In genomic region chr12:96234591-96235496, GRCh38 we compare ENCODE assay signal across 12 cellular contexts. TPM values are rescaled to one million over a fixed set of nuclear protein-coding genes. Genes with fewer than 3 reads are reported as not detected.
DNase-seq lines count a peak whose midpoint lies in the region; ATAC-seq and TF ChIP-seq lines count a peak whose summit lies in the region.
"Had no signal": no experiment of that assay in that cellular context is flagged by ENCODE, and none has a peak within 500 bp of the region (broad histone marks: within the 10 kb centered on the region; RNA-seq: fewer than 3 reads in every experiment).

No MANE protein-coding gene starts in this region.

- TF ChIP-seq CTCF in right atrium auricular region (IDR thresholded peaks at IDR 0.05) (no peak), coronary artery (IDR thresholded peaks at IDR 0.05) (no peak), uterus (IDR thresholded peaks at IDR 0.05) (no peak)

- intact Hi-C loops in Right ventricle myocardium inferior (cut with DNase I) (loop anchor here (1.0 to 2.0 kb wide), 2 partner anchors 14 to 166 kb away; partner anchors contain the start of gene CDK17), uterus (cut with DNase I; ENCODE audit: low total_unique reads) (loop anchor here (10.0 kb wide), 1 partner anchor 160 kb away; no protein-coding TSS in a partner anchor)
- intact Hi-C loops in naive thymus-derived CD4-positive, alpha-beta T cell (cut with micrococcal nuclease) = no loop called here
- intact Hi-C loops in activated naive CD4-positive, alpha-beta T cell treated with anti-CD3 and anti-CD28 coated beads for 36 hours (cut with micrococcal nuclease) = no loop called here

- peaks cover 0 to 72% of the 10 kb centered on the region in 2 donors for H3K4me1 ChIP-seq in right atrium auricular region
- H3K4me1 ChIP-seq in naive thymus-derived CD4-positive, alpha-beta T cell (ENCODE audit: control insufficient read depth in 2 of 2, insufficient read depth in 2 of 2, low read length in 2 of 2) = peaks cover 24 to 36% of the 10 kb centered on the region in 2 donors
- H3K4me1 ChIP-seq in uterus = peaks cover 50% of the 10 kb centered on the region in 2 donors
- H3K4me1 ChIP-seq in HAP-1 = no peaks in the 10 kb centered on the region
- H3K4me1 ChIP-seq: foreskin keratinocyte had no signal

- H3K36me3 ChIP-seq in right atrium auricular region (no peaks in the 10 kb centered on the region), uterus (no peaks in the 10 kb centered on the region), HAP-1 (replicated peaks) (no peaks in the 10 kb centered on the region)
- no peaks in the 10 kb centered on the region for H3K36me3 ChIP-seq in naive thymus-derived CD4-positive, alpha-beta T cell (ENCODE audit: control insufficient read depth in 2 of 3, insufficient read depth in 3 of 3, low read length in 3 of 3)
- H3K36me3 ChIP-seq: cardiac muscle cell had no signal

- H3K4me3 Mint-ChIP-seq in naive thymus-derived CD4-positive, alpha-beta T cell = peak overlapping the region in 5 of 10 donors; percentile 5 to 55 (median 45)
- H3K4me3 Mint-ChIP-seq in activated naive CD4-positive, alpha-beta T cell treated with anti-CD3 and anti-CD28 coated beads for 36 hours = no peak overlapping the region
- H3K4me3 Mint-ChIP-seq: T-helper 2 cell treated with Interferon-gamma antibody and Interleukin-4, amounts not matched to agents 5 μg/mL and 100 μg/mL, for 36 hours had no signal

- CTCF ChIA-PET in naive thymus-derived CD4-positive, alpha-beta T cell (lab: Charles Lee) = interaction anchor here (0.9 kb wide), 1 partner anchor 20 kb away, joined by 9 read pairs; no protein-coding TSS in a partner anchor
- CTCF ChIA-PET in activated naive CD4-positive, alpha-beta T cell treated with anti-CD3 and anti-CD28 coated beads for 36 hours (lab: Charles Lee) = interaction anchor here (1.0 to 1.2 kb wide), 2 partner anchors 20 to 282 kb away, joined by 3 to 4 read pairs; no protein-coding TSS in a partner anchor

- peaks cover 0 to 23% (median 7%) of the 10 kb centered on the region in 5 donors for H3K36me3 Mint-ChIP-seq in naive thymus-derived CD4-positive, alpha-beta T cell
- H3K36me3 Mint-ChIP-seq in activated naive CD4-positive, alpha-beta T cell treated with anti-CD3 and anti-CD28 coated beads for 36 hours (ENCODE audit: low read depth) = peaks cover 19% of the 10 kb centered on the region

- H3K27ac Mint-ChIP-seq in naive thymus-derived CD4-positive, alpha-beta T cell = peak overlapping the region in 8 of 9 donors; percentile 14 to 83 (median 69)
- no peak overlapping the region for H3K27ac Mint-ChIP-seq in activated naive CD4-positive, alpha-beta T cell treated with anti-CD3 and anti-CD28 coated beads for 36 hours
- H3K27ac Mint-ChIP-seq: T-helper 2 cell treated with Interferon-gamma antibody and Interleukin-4, amounts not matched to agents 5 μg/mL and 100 μg/mL, for 36 hours had no signal

- H3K4me1 Mint-ChIP-seq in naive thymus-derived CD4-positive, alpha-beta T cell = peaks cover 33 to 69% (median 57%) of the 10 kb centered on the region in 7 donors
- peaks cover 49% of the 10 kb centered on the region for H3K4me1 Mint-ChIP-seq in activated naive CD4-positive, alpha-beta T cell treated with anti-CD3 and anti-CD28 coated beads for 36 hours (ENCODE audit: low read depth)

- H3K27me3 ChIP-seq in right atrium auricular region = no peaks in the 10 kb centered on the region
- no peaks in the 10 kb centered on the region for H3K27me3 ChIP-seq in naive thymus-derived CD4-positive, alpha-beta T cell (ENCODE audit: control insufficient read depth in 2 of 2, insufficient read depth in 2 of 2, low read length in 2 of 2)
- H3K27me3 ChIP-seq in uterus = no peaks in the 10 kb centered on the region
- H3K27me3 ChIP-seq in HAP-1 (ENCODE audit: low read depth) = no peaks in the 10 kb centered on the region
- H3K27me3 ChIP-seq: cardiac muscle cell, foreskin keratinocyte had no signal

- no peaks in the 10 kb centered on the region for H3K27me3 Mint-ChIP-seq in naive thymus-derived CD4-positive, alpha-beta T cell
- H3K27me3 Mint-ChIP-seq in activated naive CD4-positive, alpha-beta T cell treated with anti-CD3 and anti-CD28 coated beads for 36 hours (ENCODE audit: low read depth) = no peaks in the 10 kb centered on the region

- ATAC-seq in Right ventricle myocardium inferior = no peak
- no peak for ATAC-seq in naive thymus-derived CD4-positive, alpha-beta T cell

- peaks cover 0 to 2% (median 0%) of the 10 kb centered on the region in 11 donors for H3K9me3 Mint-ChIP-seq in naive thymus-derived CD4-positive, alpha-beta T cell
- H3K9me3 Mint-ChIP-seq in activated naive CD4-positive, alpha-beta T cell treated with anti-CD3 and anti-CD28 coated beads for 36 hours = no peaks in the 10 kb centered on the region
- H3K9me3 Mint-ChIP-seq: T-helper 2 cell treated with Interferon-gamma antibody and Interleukin-4, amounts not matched to agents 5 μg/mL and 100 μg/mL, for 36 hours had no signal

- in situ Hi-C loops in HAP-1 (cut with MboI; ENCODE audit: low sequenced_read_pairs) = no loop called here

- no peak overlapping the region for H3K4me3 ChIP-seq in right atrium auricular region
- peak overlapping the region; percentile 42 for H3K4me3 ChIP-seq in coronary artery
- no peak overlapping the region for H3K4me3 ChIP-seq in naive thymus-derived CD4-positive, alpha-beta T cell (ENCODE audit: low read length)
- H3K4me3 ChIP-seq in uterus = no peak overlapping the region
- H3K4me3 ChIP-seq in HAP-1 = no peak overlapping the region
- H3K4me3 ChIP-seq: cardiac muscle cell had no signal

- no peak for TF ChIP-seq POLR2A in uterus (IDR thresholded peaks at IDR 0.05)

- H3K9me3 ChIP-seq in right atrium auricular region (no peaks in the 10 kb centered on the region), uterus (no peaks in the 10 kb centered on the region), HAP-1 (no peaks in the 10 kb centered on the region)
- no peaks in the 10 kb centered on the region for H3K9me3 ChIP-seq in naive thymus-derived CD4-positive, alpha-beta T cell (ENCODE audit: control insufficient read depth in 2 of 3, low read length in 3 of 3)

- DNase-seq in right atrium auricular region (ENCODE audit: low spot score) (no peak), Right ventricle myocardium inferior (ENCODE audit: missing footprints) (no peak), coronary artery (ENCODE audit: low spot score) (no peak), uterus (peak in 1 of 2 donors; percentile 39), HAP-1 (ENCODE audit: low spot score in 2 of 2) (no peak)
- DNase-seq in naive thymus-derived CD4-positive, alpha-beta T cell = no peak
- no peak for DNase-seq in stimulated activated naive CD4-positive, alpha-beta T cell (lab: John Stamatoyannopoulos, UW)
- DNase-seq in activated naive CD4-positive, alpha-beta T cell treated with anti-CD3 and anti-CD28 coated beads for 36 hours = no peak
- DNase-seq: foreskin keratinocyte had no signal

- peak overlapping the region; percentile 82 to 91 for H3K27ac ChIP-seq in right atrium auricular region
- peak overlapping the region; percentile 18 to 85 for H3K27ac ChIP-seq in coronary artery
- H3K27ac ChIP-seq in naive thymus-derived CD4-positive, alpha-beta T cell (ENCODE audit: low read depth, low read length) = no peak overlapping the region
- peak overlapping the region; percentile 88 to 96 for H3K27ac ChIP-seq in uterus
- H3K27ac ChIP-seq: C4-2B, cardiac muscle cell, foreskin keratinocyte had no signal

- POLR2A ChIA-PET in naive thymus-derived CD4-positive, alpha-beta T cell (lab: Charles Lee) = interaction anchor here (1.3 kb wide), 1 partner anchor 166 kb away, joined by 3 read pairs; the partner anchor contains the start of gene CDK17

RNA-seq across cellular contexts. Expression of gene ELK3, which starts 40.7 kb away (rescaled TPM):
- total RNA-seq in right atrium auricular region (10 to 100 TPM; 15.1 to 16.3 TPM), Right ventricle myocardium inferior (20.8 TPM), uterus (10 to 100 TPM; 36.8 to 81.1 (median 44.9) TPM)
- 10 to 100 TPM; 24.9 to 52.3 (median 34.7) TPM for total RNA-seq in naive thymus-derived CD4-positive, alpha-beta T cell
- polyA plus RNA-seq in naive thymus-derived CD4-positive, alpha-beta T cell = 10 to 100 TPM; 16.8 to 22.1 TPM
- 10 to 100 TPM; 11.4 to 14.1 TPM for total RNA-seq in activated naive CD4-positive, alpha-beta T cell treated with anti-CD3 and anti-CD28 coated beads for 36 hours

Comparison
In these comparisons a context has a peak if more than half of its experiments do, and no peak if none do; other contexts are left out.
1. intact Hi-C loops: an anchor here in Right ventricle myocardium inferior (1.0 to 2.0 kb wide) and uterus (10.0 kb wide); none called in naive thymus-derived CD4-positive, alpha-beta T cell and activated naive CD4-positive, alpha-beta T cell treated with anti-CD3 and anti-CD28 coated beads for 36 hours.